18 cellular contexts compared by ENCODE assay signal in genomic region chr19:16359964-16360363, GRCh38. TPM values are rescaled to one million over a fixed set of nuclear protein-coding genes. Genes with fewer than 3 reads are reported as not detected.
DNase-seq lines count a peak whose midpoint lies in the region; ATAC-seq and TF ChIP-seq lines count a peak whose summit lies in the region.
"Had no signal": no experiment of that assay in that cellular context is flagged by ENCODE, and none has a peak within 500 bp of the region (broad histone marks: within the 10 kb centered on the region; RNA-seq: fewer than 3 reads in every experiment).

No MANE protein-coding gene starts in this region.

- POLR2A ChIA-PET in CD4-positive, alpha-beta T cell (lab: Charles Lee): interaction anchor here (0.7 to 32.3 kb wide), 5 partner anchors 10 to 114 kb away, joined by 3 to 3819 read pairs (median 5); partner anchors contain the start of gene KLF2
- POLR2A ChIA-PET in naive thymus-derived CD8-positive, alpha-beta T cell (lab: Charles Lee): interaction anchor here (1.5 to 34.9 kb wide), 3 partner anchors 9 to 26 kb away, joined by 7 to 4622 read pairs (median 901); partner anchors contain the start of gene KLF2

- H3K27ac ChIP-seq in CD4-positive, alpha-beta T cell (ENCODE audit: low read depth, low read length): peak overlapping the region; percentile 14
- no peak overlapping the region for H3K27ac ChIP-seq in transverse colon

- in situ Hi-C loops in transverse colon (cut with MboI; ENCODE audit: low pct_ligation_motif_present in 1 of 4, low pct_unique_long_range_greater_than_20kb in 1 of 4, low sequenced_read_pairs in 3 of 4): no loop called here

- no peak overlapping the region for H3K4me3 ChIP-seq in transverse colon
- H3K4me3 ChIP-seq: MG63 had no signal

- peak; percentile 76 to 80 for ATAC-seq in activated T-cell treated with anti-CD3 and anti-CD28 coated beads, Interleukin-2, amount 50 U/mL, for 72 hours (replicated peaks in 1 of 2)
- ATAC-seq in CD4-positive, alpha-beta T cell (ENCODE audit: poor library complexity): peak; percentile 60
- ATAC-seq in T-helper 17 cell: peak; percentile 48
- peak; percentile 35 to 70 for ATAC-seq in naive thymus-derived CD8-positive, alpha-beta T cell
- ATAC-seq in GM21423 (IDR thresholded peaks at IDR 0.05; ENCODE audit: unreplicated experiment): no peak

- TF ChIP-seq EP300 in transverse colon (IDR thresholded peaks at IDR 0.05; ENCODE audit: low read depth): no peak

- H3K36me3 Mint-ChIP-seq in activated T-cell treated with anti-CD3 and anti-CD28 coated beads, Interleukin-2, amount 50 U/mL, for 72 hours (ENCODE audit: insufficient read depth in 2 of 2): peaks cover 1 to 6% of the 10 kb centered on the region in 2 donors
- no peaks in the 10 kb centered on the region for H3K36me3 Mint-ChIP-seq in CD4-positive, alpha-beta T cell (ENCODE audit: low read depth)
- H3K36me3 Mint-ChIP-seq in T-helper 17 cell (ENCODE audit: low read depth): no peaks in the 10 kb centered on the region
- no peaks in the 10 kb centered on the region for H3K36me3 Mint-ChIP-seq in naive thymus-derived CD8-positive, alpha-beta T cell

- CTCF ChIA-PET in CD4-positive, alpha-beta T cell (lab: Charles Lee): interaction anchor here (0.8 to 1.5 kb wide), 2 partner anchors 18 to 21 kb away, joined by 5 read pairs; no protein-coding TSS in a partner anchor

- H3K9me3 Mint-ChIP-seq in activated T-cell treated with anti-CD3 and anti-CD28 coated beads, Interleukin-2, amount 50 U/mL, for 72 hours: no peaks in the 10 kb centered on the region
- no peaks in the 10 kb centered on the region for H3K9me3 Mint-ChIP-seq in CD4-positive, alpha-beta T cell
- no peaks in the 10 kb centered on the region for H3K9me3 Mint-ChIP-seq in naive thymus-derived CD8-positive, alpha-beta T cell

- intact Hi-C loops in CD4-positive, alpha-beta T cell (cut with DNase I, micrococcal nuclease): no loop called here
- intact Hi-C loops in transverse colon (cut with DNase I; ENCODE audit: low total_unique reads): no loop called here

- peaks cover 5 to 17% (median 15%) of the 10 kb centered on the region in 4 donors for H3K4me1 ChIP-seq in transverse colon
- H3K4me1 ChIP-seq: BE2C had no signal

- H3K36me3 ChIP-seq in transverse colon: no peaks in the 10 kb centered on the region
- H3K36me3 ChIP-seq: BE2C had no signal

- H3K27ac Mint-ChIP-seq in activated T-cell treated with anti-CD3 and anti-CD28 coated beads, Interleukin-2, amount 50 U/mL, for 72 hours: peak overlapping the region; percentile 38
- no peak overlapping the region for H3K27ac Mint-ChIP-seq in CD4-positive, alpha-beta T cell
- H3K27ac Mint-ChIP-seq in T-helper 17 cell: no peak overlapping the region
- H3K27ac Mint-ChIP-seq in naive thymus-derived CD8-positive, alpha-beta T cell: peak overlapping the region in 7 of 10 donors; percentile 50 to 88 (median 77)

- no peaks in the 10 kb centered on the region for H3K27me3 ChIP-seq in CD4-positive, alpha-beta T cell (ENCODE audit: control insufficient read depth, insufficient read depth, low read length)
- no peaks in the 10 kb centered on the region for H3K27me3 ChIP-seq in transverse colon
- H3K27me3 ChIP-seq: BE2C, MG63 had no signal

- H3K4me3 Mint-ChIP-seq in activated T-cell treated with anti-CD3 and anti-CD28 coated beads, Interleukin-2, amount 50 U/mL, for 72 hours: peak overlapping the region in 1 of 2 donors; percentile 54
- peak overlapping the region; percentile 72 for H3K4me3 Mint-ChIP-seq in CD4-positive, alpha-beta T cell
- H3K4me3 Mint-ChIP-seq in T-helper 17 cell: peak overlapping the region; percentile 83
- H3K4me3 Mint-ChIP-seq in naive thymus-derived CD8-positive, alpha-beta T cell: peak overlapping the region in 9 of 10 donors; percentile 8 to 59 (median 34)

- no peak for TF ChIP-seq CTCF in CD4-positive, alpha-beta T cell (IDR thresholded peaks at IDR 0.05)
- TF ChIP-seq CTCF in transverse colon (IDR thresholded peaks at IDR 0.05): no peak

- TF ChIP-seq POLR2A in transverse colon (IDR thresholded peaks at IDR 0.05): no peak

- WGBS in transverse colon (ENCODE audit: low coverage in 1 of 2), 2 donors: 82 to 90% methylated on average over 6 of the region's 6 CpGs

- no peaks in the 10 kb centered on the region for H3K9me3 ChIP-seq in CD4-positive, alpha-beta T cell (ENCODE audit: control insufficient read depth, low read length)
- H3K9me3 ChIP-seq in T-helper 17 cell (ENCODE audit: control insufficient read depth, low read length, poor library complexity, severe bottlenecking) (no peaks in the 10 kb centered on the region), transverse colon (no peaks in the 10 kb centered on the region)
- H3K9me3 ChIP-seq: BE2C, Caco-2, MG63 had no signal

- H3K4me1 Mint-ChIP-seq in activated T-cell treated with anti-CD3 and anti-CD28 coated beads, Interleukin-2, amount 50 U/mL, for 72 hours (ENCODE audit: low read depth): peaks cover 58% of the 10 kb centered on the region
- peaks cover 89% of the 10 kb centered on the region for H3K4me1 Mint-ChIP-seq in CD4-positive, alpha-beta T cell (ENCODE audit: low read depth)
- H3K4me1 Mint-ChIP-seq in T-helper 17 cell: peaks cover 56% of the 10 kb centered on the region
- peaks cover 46 to 93% (median 80%) of the 10 kb centered on the region in 4 donors for H3K4me1 Mint-ChIP-seq in naive thymus-derived CD8-positive, alpha-beta T cell

- peaks cover 54% of the 10 kb centered on the region for H3K27me3 Mint-ChIP-seq in activated T-cell treated with anti-CD3 and anti-CD28 coated beads, Interleukin-2, amount 50 U/mL, for 72 hours (ENCODE audit: low read depth)
- H3K27me3 Mint-ChIP-seq in CD4-positive, alpha-beta T cell: no peaks in the 10 kb centered on the region
- H3K27me3 Mint-ChIP-seq in T-helper 17 cell: no peaks in the 10 kb centered on the region
- H3K27me3 Mint-ChIP-seq in naive thymus-derived CD8-positive, alpha-beta T cell: no peaks in the 10 kb centered on the region

- no peak for DNase-seq in activated T-cell treated with anti-CD3 and anti-CD28 coated beads, Interleukin-2, amount 50 U/mL, for 72 hours
- DNase-seq in activated T-cell treated with anti-CD3 and anti-CD28 coated beads for 4 hours (no peak), T-helper 17 cell (no peak), NCI-H82 treated with DMSO at 0.1 percent for 48 hours (lab: John Stamatoyannopoulos, UW; ENCODE audit: unreplicated experiment) (no peak), transverse colon (no peak)
- DNase-seq in CD4-positive, alpha-beta T cell: no peak
- peak in 1 of 10 donors; percentile 36 for DNase-seq in naive thymus-derived CD8-positive, alpha-beta T cell
- DNase-seq: ACHN, BE2C, Caco-2, DMS53, HCEC 1CT, MG63, NCI-H1092 treated with DMSO at 0.1 percent for 48 hours, NCI-H1694 treated with DMSO at 0.1 percent for 48 hours, NCI-H446, NCI-H748 treated with DMSO at 0.1 percent for 48 hours had no signal

RNA-seq across cellular contexts. Expression of gene KLF2, which starts 35.3 kb away (rescaled TPM):
- total RNA-seq in activated T-cell treated with anti-CD3 and anti-CD28 coated beads, Interleukin-2, amount 50 U/mL, for 72 hours: under 1 TPM; 0.36 to 0.76 TPM
- 1,000 to 10,000 TPM; 1,201 to 1,291 TPM for total RNA-seq in CD4-positive, alpha-beta T cell
- total RNA-seq in T-helper 17 cell (100 to 1,000 TPM; 465 to 578 TPM), transverse colon (10 to 100 TPM; 19.9 to 74.4 (median 48.9) TPM)
- total RNA-seq in naive thymus-derived CD8-positive, alpha-beta T cell: 100 to 1,000 TPM; 386 to 393 TPM
- polyA plus RNA-seq in naive thymus-derived CD8-positive, alpha-beta T cell: 100 to 1,000 TPM; 115 to 216 (median 166) TPM

Comparison
In these comparisons a context has a peak if more than half of its experiments do, and no peak if none do; other contexts are left out.
1. H3K27ac Mint-ChIP-seq: peak in activated T-cell treated with anti-CD3 and anti-CD28 coated beads, Interleukin-2, amount 50 U/mL, for 72 hours (single experiment) and naive thymus-derived CD8-positive, alpha-beta T cell (7 of 10); none in CD4-positive, alpha-beta T cell (single experiment) and T-helper 17 cell (single experiment).
2. RNA of gene KLF2, which starts 35.3 kb away (total RNA-seq): 1,201 to 1,291 TPM in CD4-positive, alpha-beta T cell, 465 to 578 TPM in T-helper 17 cell, 386 to 393 TPM in naive thymus-derived CD8-positive, alpha-beta T cell and 19.9 to 74.4 TPM in transverse colon; 0.36 to 0.76 TPM in activated T-cell treated with anti-CD3 and anti-CD28 coated beads, Interleukin-2, amount 50 U/mL, for 72 hours; every median in the first group is over 10 times any median in the second.